Comparison of ENCODE assay signal across 5 cellular contexts in genomic region chr7:43994681-43995080, GRCh38. TPM values are rescaled to one million over a fixed set of nuclear protein-coding genes. Genes with fewer than 3 reads are reported as not detected.
"Had no signal": no experiment of that assay in that cellular context is flagged by ENCODE, and none has a peak within 500 bp of the region (broad histone marks: within the 10 kb centered on the region; RNA-seq: fewer than 3 reads in every experiment).

No MANE protein-coding gene starts in this region.

RNA-seq across cellular contexts. Expression of gene SPDYE1, which starts 3.0 kb away (rescaled TPM):
- total RNA-seq: HT-29, IMR-90, NCI-H460, PC-9, SJCRH30 had no signal
- polyA plus RNA-seq: IMR-90 had no signal
